ENCODE assay signal across 1 cellular context in genomic region chr6:157436944-157437336, GRCh38.
TF ChIP-seq lines count a peak whose summit lies in the region.

No MANE protein-coding gene starts in this region.

TF ChIP-seq in GM23338, 12 proteins besides CTCF, POLR2A, EP300 and RAD21:
- TF ChIP-seq ZNF462 (CRISPR knock-in tag; IDR thresholded peaks at IDR 0.05) (no peak), STAT1 (IDR thresholded peaks at IDR 0.05; ENCODE audit: unreplicated experiment) (no peak), CREB1 (CRISPR knock-in tag; IDR thresholded peaks at IDR 0.05; ENCODE audit: low read depth) (no peak), REST (IDR thresholded peaks at IDR 0.05; ENCODE audit: unreplicated experiment) (no peak), JUNB (IDR thresholded peaks at IDR 0.05; ENCODE audit: unreplicated experiment) (no peak), ZNF114 (CRISPR knock-in tag; IDR thresholded peaks at IDR 0.05) (no peak), ETS1 (IDR thresholded peaks at IDR 0.05) (no peak), EZH2phosphoT487 (IDR thresholded peaks at IDR 0.05; ENCODE audit: unreplicated experiment) (no peak), NANOG (IDR thresholded peaks at IDR 0.05; ENCODE audit: borderline replicate concordance) (no peak), ZNF331 (CRISPR knock-in tag; IDR thresholded peaks at IDR 0.05; ENCODE audit: low read depth) (no peak), EZH2 (IDR thresholded peaks at IDR 0.05; ENCODE audit: low read depth, unreplicated experiment) (no peak), POLR2AphosphoS5 (IDR thresholded peaks at IDR 0.05; ENCODE audit: low read depth) (no peak)
